14 cellular contexts compared by ENCODE assay signal in genomic region chr11:31902706-31903105, GRCh38.
DNase-seq lines count a peak whose midpoint lies in the region; ATAC-seq and TF ChIP-seq lines count a peak whose summit lies in the region.
"Had no signal": no experiment of that assay in that cellular context is flagged by ENCODE, and none has a peak within 500 bp of the region (broad histone marks: within the 10 kb centered on the region; RNA-seq: fewer than 3 reads in every experiment).

No MANE protein-coding gene starts in this region.

- no peak for TF ChIP-seq CTCF in heart right ventricle (IDR thresholded peaks at IDR 0.05)

- no peak overlapping the region for H3K4me3 ChIP-seq in heart right ventricle
- no peak overlapping the region for H3K4me3 ChIP-seq in right cardiac atrium (ENCODE audit: low read length)
- H3K4me3 ChIP-seq: A549, GM23338 had no signal

- ATAC-seq in Right ventricle myocardium inferior (peak; percentile 12), heart right ventricle (peak in 6 of 8 donors; percentile 3 to 54 (median 29)), right cardiac atrium (peak in 1 of 2 donors; percentile 14), HG03457 (IDR thresholded peaks at IDR 0.05; ENCODE audit: unreplicated experiment) (no peak)
- ATAC-seq: A549, GM23338 had no signal

- H3K27ac ChIP-seq in heart right ventricle, result peak overlapping the region in 9 of 10 donors; percentile 48 to 87 (median 80)
- peak overlapping the region; percentile 80 for H3K27ac ChIP-seq in right cardiac atrium (ENCODE audit: low read length)
- H3K27ac ChIP-seq: 22Rv1, A549, C4-2B had no signal

- no peak for DNase-seq in Right ventricle myocardium inferior (ENCODE audit: missing footprints)
- DNase-seq in cardiac septum (ENCODE audit: low spot score), result no peak
- DNase-seq in heart right ventricle, result no peak
- no peak for DNase-seq in right cardiac atrium
- DNase-seq in NOMO-1 treated with dmso at 0.1 percent for 144 hours (lab: John Stamatoyannopoulos, UW; ENCODE audit: unreplicated experiment), result no peak
- no peak for DNase-seq in ureter (ENCODE audit: low spot score)
- DNase-seq: AML-193; Caco-2; CD4-positive, alpha-beta T cell had no signal

- peaks cover 0 to 4% (median 0%) of the 10 kb centered on the region in 11 donors for H3K9me3 ChIP-seq in heart right ventricle
- H3K9me3 ChIP-seq in right cardiac atrium (ENCODE audit: control insufficient read depth, low read length), result no peaks in the 10 kb centered on the region
- H3K9me3 ChIP-seq: A549, Caco-2 had no signal

- intact Hi-C loops in Right ventricle myocardium inferior (cut with DNase I), result loop anchor here (2.0 kb wide), 1 partner anchor 38 kb away; no protein-coding TSS in a partner anchor
- intact Hi-C loops in cardiac septum (cut with DNase I), result no loop called here
- intact Hi-C loops in heart right ventricle (cut with DNase I), result loop anchor here in 2 of 10 donors (2.0 to 5.0 kb wide), 2 partner anchors 38 to 40 kb away; no protein-coding TSS in a partner anchor
- intact Hi-C loops in right cardiac atrium (cut with DNase I), result no loop called here

- H3K4me1 ChIP-seq in heart right ventricle, result peaks cover 0 to 18% (median 6%) of the 10 kb centered on the region in 9 donors
- H3K4me1 ChIP-seq in right cardiac atrium (ENCODE audit: control insufficient read depth, insufficient read depth, low read length), result peaks cover 3% of the 10 kb centered on the region
- H3K4me1 ChIP-seq: A549, Caco-2 had no signal

- WGBS in heart right ventricle, 2 donors, result 66 to 73% methylated on average over 5 of the region's 5 CpGs
- WGBS in right cardiac atrium, result 69% methylated on average over 5 of the region's 5 CpGs

- H3K36me3 ChIP-seq in heart right ventricle, result no peaks in the 10 kb centered on the region

- H3K27me3 ChIP-seq in heart right ventricle (no peaks in the 10 kb centered on the region), right cardiac atrium (ENCODE audit: control insufficient read depth, insufficient read depth) (no peaks in the 10 kb centered on the region)
